ENCODE assay signal across 1 cellular context in the genomic region with DNA sequence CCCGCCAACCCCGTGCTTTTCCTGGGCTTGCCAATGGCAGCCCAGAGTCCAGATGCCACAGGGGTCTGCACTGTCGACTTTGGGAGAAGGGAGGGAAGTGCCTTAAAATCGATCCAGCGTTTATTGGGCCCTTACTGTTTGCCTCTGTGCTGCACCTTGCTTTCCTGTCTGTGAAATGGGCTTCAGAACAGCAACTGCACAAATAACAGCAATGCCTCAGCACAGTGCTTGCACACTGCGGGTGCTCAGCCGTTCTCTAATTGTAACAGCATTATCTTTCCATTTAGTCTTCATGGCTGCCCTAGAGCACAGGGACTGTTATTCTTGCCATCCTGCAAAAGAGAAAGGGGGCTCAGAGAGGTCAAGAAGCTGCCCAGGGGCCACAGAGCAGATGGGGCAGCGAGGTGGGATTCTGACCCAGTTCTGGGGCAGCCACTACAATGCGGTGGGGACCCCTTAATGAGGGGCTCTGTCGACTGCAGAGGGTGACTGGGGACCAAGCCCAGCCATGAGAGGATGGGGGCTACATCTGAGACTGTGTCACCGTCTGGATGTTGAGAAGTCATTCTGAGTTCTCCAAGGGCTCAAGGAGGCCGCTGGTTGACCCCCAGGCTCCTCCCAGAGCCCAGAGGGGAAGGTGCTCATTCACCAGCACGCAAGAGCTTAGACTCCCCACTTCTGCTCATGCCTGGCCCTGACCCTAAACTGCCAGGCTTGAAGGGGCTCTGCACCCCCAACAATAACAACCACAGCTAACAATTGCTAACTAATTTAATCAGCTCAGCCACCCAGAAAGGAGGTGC.
TF ChIP-seq lines count a peak whose summit lies in the region.

No MANE protein-coding gene starts in this region.

TF ChIP-seq in HepG2, 621 proteins besides CTCF, POLR2A, EP300 and RAD21:
- peak; percentile 67 for TF ChIP-seq ZNF629 (CRISPR knock-in tag; conservative IDR thresholded peaks at IDR 0.05)
- TF ChIP-seq ZNF768 (CRISPR knock-in tag; IDR thresholded peaks at IDR 0.05): peak; percentile 81
- no peak for TF ChIP-seq RORA (CRISPR knock-in tag; IDR thresholded peaks at IDR 0.05)
